In the genomic region with DNA sequence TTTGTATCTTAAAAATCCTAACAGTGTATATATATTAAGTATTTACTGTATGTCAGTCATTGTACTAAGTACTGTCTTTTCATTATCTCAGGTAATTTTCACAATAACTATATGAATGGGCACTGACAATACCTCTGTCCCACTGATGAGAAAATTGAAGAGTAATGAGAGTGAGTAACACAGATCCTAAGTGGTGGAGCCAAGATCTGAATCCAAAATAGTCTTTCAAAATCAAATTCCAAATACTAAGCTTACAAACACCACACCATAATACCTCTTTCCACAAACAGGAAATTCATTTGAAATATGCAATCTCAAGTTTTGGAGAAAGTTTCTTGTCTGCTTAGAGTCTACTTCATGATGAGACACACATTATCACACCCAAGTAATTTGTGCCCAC, we compare ENCODE assay signal across 18 cellular contexts.
DNase-seq lines count a peak whose midpoint lies in the region; ATAC-seq and TF ChIP-seq lines count a peak whose summit lies in the region.
"Had no signal": no experiment of that assay in that cellular context is flagged by ENCODE, and none has a peak within 500 bp of the region (broad histone marks: within the 10 kb centered on the region; RNA-seq: fewer than 3 reads in every experiment).

No MANE protein-coding gene starts in this region.

- H3K27ac Mint-ChIP-seq in endothelial cell (ENCODE audit: unreplicated experiment), result peak overlapping the region; percentile 21
- no peak overlapping the region for H3K27ac Mint-ChIP-seq in stimulated activated naive B cell treated with anti-CD40 and anti-IgM and Interleukin-4, amounts not matched to agents 10 μg/mL and 1 μg/mL and 100 μg/mL, for 72 hours
- H3K27ac Mint-ChIP-seq: activated CD4-positive, alpha-beta memory T cell treated with anti-CD3 and anti-CD28 coated beads for 36 hours; progenitor cell of endocrine pancreas had no signal

- TF ChIP-seq CTCF in endothelial cell (IDR thresholded peaks at IDR 0.05; ENCODE audit: unreplicated experiment), result no peak
- no peak for TF ChIP-seq CTCF in upper lobe of right lung (IDR thresholded peaks at IDR 0.05)

- no peaks in the 10 kb centered on the region for H3K36me3 ChIP-seq in upper lobe of right lung
- H3K36me3 ChIP-seq: BE2C, esophagus squamous epithelium had no signal

- peaks cover 3% of the 10 kb centered on the region for H3K27me3 Mint-ChIP-seq in endothelial cell (ENCODE audit: unreplicated experiment)
- H3K27me3 Mint-ChIP-seq in stimulated activated naive B cell treated with anti-CD40 and anti-IgM and Interleukin-4, amounts not matched to agents 10 μg/mL and 1 μg/mL and 100 μg/mL, for 72 hours, result no peaks in the 10 kb centered on the region
- H3K27me3 Mint-ChIP-seq: activated CD4-positive, alpha-beta memory T cell treated with anti-CD3 and anti-CD28 coated beads for 36 hours had no signal

- ATAC-seq in GM19397 (IDR thresholded peaks at IDR 0.05; ENCODE audit: unreplicated experiment) (peak; percentile 8), HG03039 (IDR thresholded peaks at IDR 0.05; ENCODE audit: unreplicated experiment) (peak; percentile 12), HG03457 (IDR thresholded peaks at IDR 0.05; ENCODE audit: unreplicated experiment) (no peak), upper lobe of right lung (no peak)
- no peak for ATAC-seq in stimulated activated naive B cell treated with anti-CD40 and anti-IgM and Interleukin-4, amounts not matched to agents 10 μg/mL and 1 μg/mL and 100 μg/mL, for 72 hours (replicated peaks)
- ATAC-seq: left lobe of liver had no signal

- H3K4me3 Mint-ChIP-seq in endothelial cell (ENCODE audit: unreplicated experiment), result no peak overlapping the region
- H3K4me3 Mint-ChIP-seq in stimulated activated naive B cell treated with anti-CD40 and anti-IgM and Interleukin-4, amounts not matched to agents 10 μg/mL and 1 μg/mL and 100 μg/mL, for 72 hours, result no peak overlapping the region
- H3K4me3 Mint-ChIP-seq: activated CD4-positive, alpha-beta memory T cell treated with anti-CD3 and anti-CD28 coated beads for 36 hours had no signal

- no peaks in the 10 kb centered on the region for H3K9me3 ChIP-seq in upper lobe of right lung
- H3K9me3 ChIP-seq: BE2C, esophagus squamous epithelium, testis had no signal

- no peaks in the 10 kb centered on the region for H3K36me3 Mint-ChIP-seq in endothelial cell (ENCODE audit: low read depth, unreplicated experiment)
- peaks cover 0 to 7% of the 10 kb centered on the region in 2 donors for H3K36me3 Mint-ChIP-seq in stimulated activated naive B cell treated with anti-CD40 and anti-IgM and Interleukin-4, amounts not matched to agents 10 μg/mL and 1 μg/mL and 100 μg/mL, for 72 hours

- H3K27ac ChIP-seq in upper lobe of right lung, result no peak overlapping the region
- H3K27ac ChIP-seq: testis had no signal

- DNase-seq in GM03348 (ENCODE audit: low spot score), result peak; percentile 29
- no peak for DNase-seq in endothelial cell (ENCODE audit: low spot score)
- no peak for DNase-seq in islet precursor cell
- no peak for DNase-seq in stimulated activated naive B cell treated with anti-CD40 and anti-IgM and Interleukin-4, amounts not matched to agents 10 μg/mL and 1 μg/mL and 100 μg/mL, for 72 hours
- no peak for DNase-seq in upper lobe of right lung
- DNase-seq: activated CD4-positive, alpha-beta memory T cell treated with anti-CD3 and anti-CD28 coated beads for 36 hours; activated effector memory CD4-positive, alpha-beta T cell treated with anti-CD3 and anti-CD28 coated beads, Interleukin-2, amount 50 U/mL, for 16 hours; BE2C; esophagus squamous epithelium; hypothalamus; NCI-H1105 treated with DMSO at 0.1 percent for 48 hours; NCI-H345; testis had no signal

- H3K4me3 ChIP-seq in upper lobe of right lung, result no peak overlapping the region
- H3K4me3 ChIP-seq: esophagus squamous epithelium, testis had no signal

- no peaks in the 10 kb centered on the region for H3K4me1 ChIP-seq in upper lobe of right lung
- H3K4me1 ChIP-seq: BE2C, testis had no signal

- intact Hi-C loops in upper lobe of right lung (cut with DNase I), result no loop called here

- peaks cover 16% of the 10 kb centered on the region for H3K4me1 Mint-ChIP-seq in endothelial cell (ENCODE audit: unreplicated experiment)
- H3K4me1 Mint-ChIP-seq in stimulated activated naive B cell treated with anti-CD40 and anti-IgM and Interleukin-4, amounts not matched to agents 10 μg/mL and 1 μg/mL and 100 μg/mL, for 72 hours, result peaks cover 9 to 10% of the 10 kb centered on the region in 2 donors

- H3K27me3 ChIP-seq in upper lobe of right lung, result no peaks in the 10 kb centered on the region
- H3K27me3 ChIP-seq: BE2C, esophagus squamous epithelium, testis had no signal

- H3K9me3 Mint-ChIP-seq in endothelial cell (ENCODE audit: unreplicated experiment), result no peaks in the 10 kb centered on the region
- no peaks in the 10 kb centered on the region for H3K9me3 Mint-ChIP-seq in stimulated activated naive B cell treated with anti-CD40 and anti-IgM and Interleukin-4, amounts not matched to agents 10 μg/mL and 1 μg/mL and 100 μg/mL, for 72 hours
- H3K9me3 Mint-ChIP-seq: activated CD4-positive, alpha-beta memory T cell treated with anti-CD3 and anti-CD28 coated beads for 36 hours had no signal

Comparison
In these comparisons a context has a peak if more than half of its experiments do, and no peak if none do; other contexts are left out.
1. ATAC-seq: peak in GM19397 (single experiment) and HG03039 (single experiment); none in HG03457 (single experiment), stimulated activated naive B cell treated with anti-CD40 and anti-IgM and Interleukin-4, amounts not matched to agents 10 μg/mL and 1 μg/mL and 100 μg/mL, for 72 hours (0 of 2) and upper lobe of right lung (single experiment).